In the genomic region with DNA sequence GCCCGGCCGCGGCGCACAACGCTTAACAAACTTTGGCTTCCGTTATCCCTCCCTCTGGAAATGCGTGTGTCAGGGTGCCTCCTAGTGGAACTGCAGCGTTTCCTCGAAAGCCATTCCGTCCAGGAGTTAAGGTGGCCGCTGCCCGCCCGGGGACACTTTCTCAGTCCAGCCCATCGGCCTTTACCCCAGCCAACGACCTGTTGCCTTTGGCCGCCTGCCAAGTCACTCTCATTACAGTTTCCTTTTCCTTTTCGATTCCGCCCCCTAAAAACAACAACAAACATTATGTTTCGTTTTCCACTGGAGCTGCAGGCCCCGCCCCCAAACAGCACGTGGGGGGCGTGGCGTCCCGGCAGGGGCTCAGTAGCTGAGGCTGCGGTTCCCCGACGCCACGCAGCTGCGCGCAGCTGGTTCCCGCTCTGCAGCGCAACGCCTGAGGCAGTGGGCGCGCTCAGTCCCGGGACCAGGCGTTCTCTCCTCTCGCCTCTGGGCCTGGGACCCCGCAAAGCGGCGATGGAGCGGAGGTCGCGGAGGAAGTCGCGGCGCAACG, we compare ENCODE assay signal across 8 cellular contexts. TPM values are rescaled to one million over a fixed set of nuclear protein-coding genes. Genes with fewer than 3 reads are reported as not detected.
DNase-seq lines count a peak whose midpoint lies in the region; ATAC-seq and TF ChIP-seq lines count a peak whose summit lies in the region.

Gene HERC5, plus strand, starts transcription at position 363 of the 550 bp plus-strand sequence. Its CDS starts 151 bp downstream, at position 514.

- peaks cover 2% of the 10 kb centered on the region for H3K27me3 Mint-ChIP-seq in activated T-cell treated with anti-CD3 and anti-CD28 coated beads, Interleukin-2, amount 50 U/mL, for 24 hours

- peaks cover 4 to 27% (median 4%) of the 10 kb centered on the region in 3 donors for H3K4me1 ChIP-seq in esophagus squamous epithelium
- H3K4me1 ChIP-seq in muscle layer of duodenum (ENCODE audit: control insufficient read depth in 1 of 2, insufficient read depth in 2 of 2, low read length in 2 of 2) = no peaks in the 10 kb centered on the region

- H3K9me3 ChIP-seq in esophagus squamous epithelium (no peaks in the 10 kb centered on the region), muscle layer of duodenum (ENCODE audit: control insufficient read depth in 1 of 2, low read length in 2 of 2) (no peaks in the 10 kb centered on the region)

- ATAC-seq in GM19452 (IDR thresholded peaks at IDR 0.05; ENCODE audit: unreplicated experiment) (peak; percentile 93), HG03575 (IDR thresholded peaks at IDR 0.05; ENCODE audit: extremely low read depth, insufficient number of reproducible peaks, low FRiP score, unreplicated experiment) (peak; percentile 57)

- H3K27ac Mint-ChIP-seq in activated T-cell treated with anti-CD3 and anti-CD28 coated beads, Interleukin-2, amount 50 U/mL, for 24 hours = peak within 1 kb of the TSS; percentile 99

- DNase-seq in COLO829 (ENCODE audit: low spot score) = peak; percentile 94
- peak; percentile 91 for DNase-seq in OCI-M2 (lab: John Stamatoyannopoulos, UW; ENCODE audit: unreplicated experiment)
- peak; percentile 90 for DNase-seq in activated T-cell treated with anti-CD3 and anti-CD28 coated beads, Interleukin-2, amount 50 U/mL, for 24 hours
- peak; percentile 50 for DNase-seq in esophagus squamous epithelium (lab: John Stamatoyannopoulos, UW)
- peak; percentile 71 for DNase-seq in stimulated activated CD8-positive, alpha-beta memory T cell treated with anti-CD3 and anti-CD28 coated beads, Interleukin-7, amount 100 ng/mL, for 24 hours (ENCODE audit: low read depth)

- peak; percentile 54 to 75 (median 60) for TF ChIP-seq CTCF in esophagus squamous epithelium (IDR thresholded peaks at IDR 0.05)

- H3K27me3 ChIP-seq in esophagus squamous epithelium (peaks cover 0 to 9% (median 0%) of the 10 kb centered on the region in 4 donors), muscle layer of duodenum (ENCODE audit: low read depth, low read length) (no peaks in the 10 kb centered on the region)

- intact Hi-C loops in esophagus squamous epithelium (cut with DNase I) = no loop called here

- H3K4me3 Mint-ChIP-seq in activated T-cell treated with anti-CD3 and anti-CD28 coated beads, Interleukin-2, amount 50 U/mL, for 24 hours = peak within 1 kb of the TSS; percentile 98

- TF ChIP-seq POLR2A in esophagus squamous epithelium (IDR thresholded peaks at IDR 0.05) = peak in 2 of 4 donors; percentile 13 to 78

- H3K36me3 ChIP-seq in esophagus squamous epithelium (no peaks in the 10 kb centered on the region), muscle layer of duodenum (ENCODE audit: control insufficient read depth in 1 of 2, insufficient read depth in 2 of 2, low read length in 2 of 2) (no peaks in the 10 kb centered on the region)

- 0 to 1% methylated on average over 12 to 19 of the region's 48 CpGs for WGBS in esophagus squamous epithelium, 2 donors

- H3K27ac ChIP-seq in esophagus squamous epithelium (peak within 1 kb of the TSS; percentile 73 to 90 (median 80)), muscle layer of duodenum (ENCODE audit: low read length) (no peak within 1 kb of the TSS)

- H3K4me3 ChIP-seq in esophagus squamous epithelium (peak within 1 kb of the TSS; percentile 57 to 89 (median 64)), muscle layer of duodenum (ENCODE audit: low read depth in 1 of 2, low read length in 2 of 2) (peak within 1 kb of the TSS; percentile 69 to 87)

- H3K4me1 Mint-ChIP-seq in activated T-cell treated with anti-CD3 and anti-CD28 coated beads, Interleukin-2, amount 50 U/mL, for 24 hours (ENCODE audit: low read depth) = peaks cover 28% of the 10 kb centered on the region

- peaks cover 8% of the 10 kb centered on the region for H3K36me3 Mint-ChIP-seq in activated T-cell treated with anti-CD3 and anti-CD28 coated beads, Interleukin-2, amount 50 U/mL, for 24 hours (ENCODE audit: low read depth)

- no peaks in the 10 kb centered on the region for H3K9me3 Mint-ChIP-seq in activated T-cell treated with anti-CD3 and anti-CD28 coated beads, Interleukin-2, amount 50 U/mL, for 24 hours

RNA-seq across cellular contexts. Expression of gene HERC5, which starts in this region (rescaled TPM):
- total RNA-seq in esophagus squamous epithelium = 1 to 10 TPM in 2 of 4 donors, under 1 TPM in 2; 0.08 to 4.2 (median 1.7) TPM
